9 cellular contexts compared by ENCODE assay signal in genomic region chr3:46539443-46540005, GRCh38. TPM values are rescaled to one million over a fixed set of nuclear protein-coding genes. Genes with fewer than 3 reads are reported as not detected.
DNase-seq lines count a peak whose midpoint lies in the region; ATAC-seq and TF ChIP-seq lines count a peak whose summit lies in the region.
"Had no signal": no experiment of that assay in that cellular context is flagged by ENCODE, and none has a peak within 500 bp of the region (broad histone marks: within the 10 kb centered on the region; RNA-seq: fewer than 3 reads in every experiment).

No MANE protein-coding gene starts in this region.

- H3K4me1 Mint-ChIP-seq in CD4-positive, alpha-beta T cell (ENCODE audit: low read depth), result peaks cover 56% of the 10 kb centered on the region
- peaks cover 52% of the 10 kb centered on the region for H3K4me1 Mint-ChIP-seq in activated T-helper 1 cell treated with anti-CD3 and anti-CD28 coated beads, Interleukin-12 subunit alpha, Interleukin-12 subunit beta, Interleukin-2, Interleukin-4 antibody, amounts not matched to agents 30 ng/mL and 10 ng/mL and 1 ng/mL, durations not matched to agents 14 hours and 24 hours and 36 hours (ENCODE audit: low read depth)
- H3K4me1 Mint-ChIP-seq in naive B cell, result peaks cover 49 to 77% (median 70%) of the 10 kb centered on the region in 3 donors

- peaks cover 3 to 9% (median 6%) of the 10 kb centered on the region in 4 donors for H3K4me1 ChIP-seq in upper lobe of left lung

- intact Hi-C loops in CD4-positive, alpha-beta T cell (cut with DNase I, micrococcal nuclease), result loop anchor here in 1 of 2 experiments (1.0 to 2.0 kb wide), 3 partner anchors 19 to 51 kb away; partner anchors contain the start of gene RTP3
- intact Hi-C loops in activated T-helper 1 cell treated with anti-CD3 and anti-CD28 coated beads, Interleukin-12 subunit alpha, Interleukin-12 subunit beta, Interleukin-2, Interleukin-4 antibody, amounts not matched to agents 30 ng/mL and 10 ng/mL and 1 ng/mL, durations not matched to agents 14 hours and 24 hours and 36 hours (cut with micrococcal nuclease), result loop anchor here (5.0 kb wide), 1 partner anchor 52 kb away; no protein-coding TSS in a partner anchor

- H3K27ac ChIP-seq in CD4-positive, alpha-beta T cell (ENCODE audit: low read depth, low read length), result peak overlapping the region; percentile 92
- H3K27ac ChIP-seq in upper lobe of left lung, result peak overlapping the region in 2 of 4 donors; percentile 44 to 56

- no peak for TF ChIP-seq POLR2A in upper lobe of left lung (IDR thresholded peaks at IDR 0.05)

- H3K36me3 ChIP-seq in H7 (replicated peaks; ENCODE audit: control insufficient read depth, insufficient read depth, low read length) (no peaks in the 10 kb centered on the region; the same call in 1 of the 2 replicates), upper lobe of left lung (no peaks in the 10 kb centered on the region)

- no peaks in the 10 kb centered on the region for H3K27me3 ChIP-seq in CD4-positive, alpha-beta T cell (ENCODE audit: control insufficient read depth, insufficient read depth, low read length)
- H3K27me3 ChIP-seq in H7 (ENCODE audit: control insufficient read depth, insufficient read depth, low read length), result no peaks in the 10 kb centered on the region
- no peaks in the 10 kb centered on the region for H3K27me3 ChIP-seq in upper lobe of left lung

- no peak for DNase-seq in CD4-positive, alpha-beta T cell
- no peak for DNase-seq in activated T-helper 1 cell treated with anti-CD3 and anti-CD28 coated beads, Interleukin-12 subunit alpha, Interleukin-12 subunit beta, Interleukin-2, Interleukin-4 antibody, amounts not matched to agents 30 ng/mL and 10 ng/mL and 1 ng/mL, durations not matched to agents 14 hours and 24 hours and 36 hours (ENCODE audit: low spot score)
- no peak for DNase-seq in naive B cell
- no peak for DNase-seq in H7
- DNase-seq in globus pallidus (ENCODE audit: low spot score), result no peak
- DNase-seq in upper lobe of left lung, result no peak
- DNase-seq in HUDEP-2 (lab: John Stamatoyannopoulos, UW; ENCODE audit: unreplicated experiment in 76 of 76), result no peak
- DNase-seq: NCI-H187 had no signal

- 82 to 87% methylated on average over 9 of the region's 9 CpGs for WGBS in upper lobe of left lung, 2 donors

- H3K4me3 Mint-ChIP-seq in CD4-positive, alpha-beta T cell, result peak overlapping the region; percentile 62
- H3K4me3 Mint-ChIP-seq in activated T-helper 1 cell treated with anti-CD3 and anti-CD28 coated beads, Interleukin-12 subunit alpha, Interleukin-12 subunit beta, Interleukin-2, Interleukin-4 antibody, amounts not matched to agents 30 ng/mL and 10 ng/mL and 1 ng/mL, durations not matched to agents 14 hours and 24 hours and 36 hours, result peak overlapping the region; percentile 74
- peak overlapping the region; percentile 53 to 88 (median 76) for H3K4me3 Mint-ChIP-seq in naive B cell

- no peaks in the 10 kb centered on the region for H3K27me3 Mint-ChIP-seq in CD4-positive, alpha-beta T cell
- peaks cover 12% of the 10 kb centered on the region for H3K27me3 Mint-ChIP-seq in activated T-helper 1 cell treated with anti-CD3 and anti-CD28 coated beads, Interleukin-12 subunit alpha, Interleukin-12 subunit beta, Interleukin-2, Interleukin-4 antibody, amounts not matched to agents 30 ng/mL and 10 ng/mL and 1 ng/mL, durations not matched to agents 14 hours and 24 hours and 36 hours (ENCODE audit: insufficient read depth)
- H3K27me3 Mint-ChIP-seq in naive B cell, result peaks cover 11 to 36% (median 33%) of the 10 kb centered on the region in 3 donors

- no peaks in the 10 kb centered on the region for H3K9me3 ChIP-seq in CD4-positive, alpha-beta T cell (ENCODE audit: control insufficient read depth, low read length)
- H3K9me3 ChIP-seq in upper lobe of left lung, result no peaks in the 10 kb centered on the region

- no peak for TF ChIP-seq EP300 in upper lobe of left lung (IDR thresholded peaks at IDR 0.05)

- CTCF ChIA-PET in CD4-positive, alpha-beta T cell (lab: Charles Lee), result interaction anchor here (1.0 to 7.5 kb wide), 7 partner anchors 10 to 1330 kb away, joined by 3 to 145 read pairs (median 6); no protein-coding TSS in a partner anchor

- peak overlapping the region; percentile 95 for H3K27ac Mint-ChIP-seq in CD4-positive, alpha-beta T cell
- peak overlapping the region; percentile 71 for H3K27ac Mint-ChIP-seq in activated T-helper 1 cell treated with anti-CD3 and anti-CD28 coated beads, Interleukin-12 subunit alpha, Interleukin-12 subunit beta, Interleukin-2, Interleukin-4 antibody, amounts not matched to agents 30 ng/mL and 10 ng/mL and 1 ng/mL, durations not matched to agents 14 hours and 24 hours and 36 hours
- peak overlapping the region; percentile 91 to 99 (median 98) for H3K27ac Mint-ChIP-seq in naive B cell

- H3K4me3 ChIP-seq in H7 (ENCODE audit: insufficient read depth, low read depth, low read length) (no peak overlapping the region), upper lobe of left lung (no peak overlapping the region)

- H3K9me3 Mint-ChIP-seq in CD4-positive, alpha-beta T cell, result no peaks in the 10 kb centered on the region
- H3K9me3 Mint-ChIP-seq in activated T-helper 1 cell treated with anti-CD3 and anti-CD28 coated beads, Interleukin-12 subunit alpha, Interleukin-12 subunit beta, Interleukin-2, Interleukin-4 antibody, amounts not matched to agents 30 ng/mL and 10 ng/mL and 1 ng/mL, durations not matched to agents 14 hours and 24 hours and 36 hours, result no peaks in the 10 kb centered on the region
- peaks cover 0 to under 1% (median 0%) of the 10 kb centered on the region in 7 donors for H3K9me3 Mint-ChIP-seq in naive B cell

- no peaks in the 10 kb centered on the region for H3K36me3 Mint-ChIP-seq in CD4-positive, alpha-beta T cell (ENCODE audit: low read depth)
- H3K36me3 Mint-ChIP-seq in activated T-helper 1 cell treated with anti-CD3 and anti-CD28 coated beads, Interleukin-12 subunit alpha, Interleukin-12 subunit beta, Interleukin-2, Interleukin-4 antibody, amounts not matched to agents 30 ng/mL and 10 ng/mL and 1 ng/mL, durations not matched to agents 14 hours and 24 hours and 36 hours (ENCODE audit: low read depth), result no peaks in the 10 kb centered on the region
- H3K36me3 Mint-ChIP-seq in naive B cell, result peaks cover 0 to 1% of the 10 kb centered on the region in 2 donors

- ATAC-seq in CD4-positive, alpha-beta T cell (ENCODE audit: poor library complexity), result no peak
- peak; percentile 3 for ATAC-seq in HG03135 (IDR thresholded peaks at IDR 0.05; ENCODE audit: unreplicated experiment)
- ATAC-seq in naive B cell (ENCODE audit: low read depth in 2 of 2), result no peak
- ATAC-seq in upper lobe of left lung (ENCODE audit: low FRiP score in 2 of 2), result no peak

- TF ChIP-seq CTCF in CD4-positive, alpha-beta T cell (IDR thresholded peaks at IDR 0.05), result no peak
- no peak for TF ChIP-seq CTCF in upper lobe of left lung (IDR thresholded peaks at IDR 0.05)

- POLR2A ChIA-PET in CD4-positive, alpha-beta T cell (lab: Charles Lee), result interaction anchor here (1.2 to 3.8 kb wide), 15 partner anchors 8 to 543 kb away, joined by 3 to 45 read pairs (median 5); partner anchors contain the start of gene FYCO1

RNA-seq across cellular contexts. Expression of gene LRRC2, which starts 26.6 kb away (rescaled TPM):
- under 1 TPM; 0.59 to 0.91 TPM for total RNA-seq in CD4-positive, alpha-beta T cell
- not detected in 2 replicates for total RNA-seq in activated T-helper 1 cell treated with anti-CD3 and anti-CD28 coated beads, Interleukin-12 subunit alpha, Interleukin-12 subunit beta, Interleukin-2, Interleukin-4 antibody, amounts not matched to agents 30 ng/mL and 10 ng/mL and 1 ng/mL, durations not matched to agents 14 hours and 24 hours and 36 hours
- not detected for polyA plus RNA-seq in naive B cell (ENCODE audit: low read depth in 6 of 6)
- 3.3 and 3.9 TPM in 2 replicates for total RNA-seq in H7 (2014; rRNA removed; shearing (Covaris generic))
- 1 to 10 TPM; 1.1 to 4.2 (median 1.5) TPM for total RNA-seq in upper lobe of left lung

RNA-seq across cellular contexts. Expression of gene RTP3, which starts 41.7 kb away (rescaled TPM):
- total RNA-seq in CD4-positive, alpha-beta T cell, result not detected
- not detected in 2 replicates for total RNA-seq in activated T-helper 1 cell treated with anti-CD3 and anti-CD28 coated beads, Interleukin-12 subunit alpha, Interleukin-12 subunit beta, Interleukin-2, Interleukin-4 antibody, amounts not matched to agents 30 ng/mL and 10 ng/mL and 1 ng/mL, durations not matched to agents 14 hours and 24 hours and 36 hours
- polyA plus RNA-seq in naive B cell (ENCODE audit: low read depth in 6 of 6), result not detected
- 0.07 TPM in 1 of 2 replicates, not detected in the other for total RNA-seq in H7 (2014; rRNA removed; shearing (Covaris generic))
- not detected for total RNA-seq in upper lobe of left lung
